23 cellular contexts compared by ENCODE assay signal in the genomic region with DNA sequence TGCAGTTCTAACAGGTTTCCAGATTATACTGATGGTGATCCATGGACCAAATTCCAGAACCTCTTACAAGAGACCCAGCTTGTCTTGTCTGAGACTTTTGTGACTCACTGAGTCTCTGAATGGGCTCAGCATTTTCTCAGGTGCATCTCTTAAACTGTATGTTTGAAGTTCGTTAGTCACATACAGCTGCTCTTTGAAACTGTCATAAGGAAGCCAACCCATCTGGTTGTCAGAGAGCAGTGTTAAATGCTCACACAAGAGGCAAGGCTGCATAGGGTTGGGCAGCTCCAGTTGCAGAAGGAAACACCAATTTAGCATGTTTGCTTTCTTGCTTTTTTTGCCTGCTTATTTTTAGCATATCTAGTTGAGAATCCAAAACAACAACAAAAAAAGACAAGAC.
"Had no signal": no experiment of that assay in that cellular context is flagged by ENCODE, and none has a peak within 500 bp of the region (broad histone marks: within the 10 kb centered on the region; RNA-seq: fewer than 3 reads in every experiment).

No MANE protein-coding gene starts in this region.

- H3K9me3 Mint-ChIP-seq: central memory CD8-positive, alpha-beta T cell; natural killer cell treated with Interleukin-12 subunit alpha and Interleukin-12 subunit beta and Interleukin-15 and Interleukin-18, amount 100 ng/mL, for 72 hours; stimulated activated memory B cell treated with anti-CD40 and anti-IgM and Interleukin-4, amounts not matched to agents 10 μg/mL and 1 μg/mL and 100 μg/mL, for 72 hours had no signal

- H3K4me1 ChIP-seq: colonic mucosa, parathyroid adenoma, upper lobe of right lung had no signal

- H3K4me3 ChIP-seq: colonic mucosa, lung, sigmoid colon, thoracic aorta, upper lobe of right lung had no signal

- H3K79me2 ChIP-seq: parathyroid adenoma had no signal

- ATAC-seq: activated T-helper 17 cell treated with anti-CD3 and anti-CD28 coated beads, Interleukin-2, amount 50 U/mL, for 72 hours; left lobe of liver; natural killer cell treated with Interleukin-12 subunit alpha and Interleukin-12 subunit beta and Interleukin-15 and Interleukin-18, amount 100 ng/mL, for 72 hours; stimulated activated memory B cell treated with anti-CD40 and anti-IgM and Interleukin-4, amounts not matched to agents 10 μg/mL and 1 μg/mL and 100 μg/mL, for 72 hours; upper lobe of right lung had no signal

- H3K9me3 ChIP-seq: colonic mucosa, neutrophil, sigmoid colon, thoracic aorta, upper lobe of right lung had no signal

- H3K36me3 ChIP-seq: brain microvascular endothelial cell, colonic mucosa, neutrophil, sigmoid colon, thoracic aorta, upper lobe of right lung had no signal

- H3K4me3 Mint-ChIP-seq: activated CD4-positive, alpha-beta T cell treated with anti-CD3 and anti-CD28 coated beads, Interleukin-2, amount 10 ng/mL, durations not matched to agents 7 days and 5 days; activated T-helper 17 cell treated with anti-CD3 and anti-CD28 coated beads, Interleukin-2, amount 50 U/mL, for 72 hours; central memory CD8-positive, alpha-beta T cell; endodermal cell; natural killer cell treated with Interleukin-12 subunit alpha and Interleukin-12 subunit beta and Interleukin-15 and Interleukin-18, amount 100 ng/mL, for 72 hours; stimulated activated memory B cell treated with anti-CD40 and anti-IgM and Interleukin-4, amounts not matched to agents 10 μg/mL and 1 μg/mL and 100 μg/mL, for 72 hours; T-helper 1 cell treated with Interleukin-12 subunit alpha and Interleukin-12 subunit beta and Interleukin-4 antibody, amounts not matched to agents 30 μg/mL and 1 μg/mL, for 36 hours had no signal

- H2AFZ ChIP-seq: parathyroid adenoma had no signal

- H3K27ac ChIP-seq: brain microvascular endothelial cell, colonic mucosa, epithelial cell of prostate, neutrophil, parathyroid adenoma, sigmoid colon, thoracic aorta, upper lobe of right lung had no signal

- H3K27me3 ChIP-seq: colonic mucosa, sigmoid colon had no signal

- H3K27ac Mint-ChIP-seq: activated CD4-positive, alpha-beta T cell treated with anti-CD3 and anti-CD28 coated beads, Interleukin-2, amount 10 ng/mL, durations not matched to agents 7 days and 5 days; activated T-helper 17 cell treated with anti-CD3 and anti-CD28 coated beads, Interleukin-2, amount 50 U/mL, for 72 hours; natural killer cell treated with Interleukin-12 subunit alpha and Interleukin-12 subunit beta and Interleukin-15 and Interleukin-18, amount 100 ng/mL, for 72 hours; stimulated activated memory B cell treated with anti-CD40 and anti-IgM and Interleukin-4, amounts not matched to agents 10 μg/mL and 1 μg/mL and 100 μg/mL, for 72 hours; T-helper 1 cell treated with Interleukin-12 subunit alpha and Interleukin-12 subunit beta and Interleukin-4 antibody, amounts not matched to agents 30 μg/mL and 1 μg/mL, for 36 hours had no signal

- H3K9ac ChIP-seq: parathyroid adenoma had no signal

- H3K36me3 Mint-ChIP-seq: stimulated activated memory B cell treated with anti-CD40 and anti-IgM and Interleukin-4, amounts not matched to agents 10 μg/mL and 1 μg/mL and 100 μg/mL, for 72 hours had no signal

- DNase-seq: activated CD4-positive, alpha-beta T cell treated with anti-CD3 and anti-CD28 coated beads, Interleukin-2, amount 10 ng/mL, durations not matched to agents 7 days and 5 days; activated naive CD4-positive, alpha-beta T cell; anterior cingulate cortex; brain microvascular endothelial cell; colonic mucosa; endodermal cell; foreskin fibroblast; hippocampal formation; islet precursor cell; sigmoid colon; stimulated activated CD4-positive, alpha-beta T cell treated with anti-CD3 and anti-CD28 coated beads, Interleukin-4, amount 100 ng/mL, for 24 hours; upper lobe of right lung had no signal
